In the genomic region with DNA sequence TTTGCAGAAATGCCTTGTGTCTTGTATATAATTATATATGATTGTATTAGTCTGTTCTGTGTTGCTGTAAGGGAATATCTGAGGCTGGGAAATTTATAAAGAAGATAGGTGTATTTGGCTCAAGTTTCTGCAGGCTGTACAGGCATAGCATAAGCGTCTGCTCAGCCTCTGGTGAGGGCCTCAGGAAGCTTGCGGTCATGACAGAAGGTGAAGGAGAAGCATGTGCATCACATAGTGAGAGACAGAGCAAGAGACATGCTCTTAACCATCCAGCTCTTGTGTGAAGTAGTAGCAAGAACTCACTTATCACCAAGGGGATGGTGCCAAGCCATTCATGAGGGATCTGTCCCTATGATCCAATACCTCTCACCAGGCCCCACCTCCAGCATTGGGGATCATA, we compare ENCODE assay signal across 2 cellular contexts.
TF ChIP-seq lines count a peak whose summit lies in the region.

No MANE protein-coding gene starts in this region.

TF ChIP-seq in A549, 52 proteins besides CTCF, POLR2A, EP300 and RAD21:
- no peak for TF ChIP-seq EHF (CRISPR knock-in tag; IDR thresholded peaks at IDR 0.05)
- no peak for TF ChIP-seq ZNF302 (CRISPR knock-in tag; IDR thresholded peaks at IDR 0.05)
- no peak for TF ChIP-seq GATA3 (IDR thresholded peaks at IDR 0.05; ENCODE audit: borderline replicate concordance)
- no peak for TF ChIP-seq BHLHE40 (IDR thresholded peaks at IDR 0.05; ENCODE audit: low read depth, low read length)
- no peak for TF ChIP-seq POLR2AphosphoS2 (conservative IDR thresholded peaks at IDR 0.05; ENCODE audit: low read length)
- no peak for TF ChIP-seq HEYL (CRISPR knock-in tag; IDR thresholded peaks at IDR 0.05)
- TF ChIP-seq HOXB5 (CRISPR knock-in tag; IDR thresholded peaks at IDR 0.05): no peak
- TF ChIP-seq, protein P1, sequence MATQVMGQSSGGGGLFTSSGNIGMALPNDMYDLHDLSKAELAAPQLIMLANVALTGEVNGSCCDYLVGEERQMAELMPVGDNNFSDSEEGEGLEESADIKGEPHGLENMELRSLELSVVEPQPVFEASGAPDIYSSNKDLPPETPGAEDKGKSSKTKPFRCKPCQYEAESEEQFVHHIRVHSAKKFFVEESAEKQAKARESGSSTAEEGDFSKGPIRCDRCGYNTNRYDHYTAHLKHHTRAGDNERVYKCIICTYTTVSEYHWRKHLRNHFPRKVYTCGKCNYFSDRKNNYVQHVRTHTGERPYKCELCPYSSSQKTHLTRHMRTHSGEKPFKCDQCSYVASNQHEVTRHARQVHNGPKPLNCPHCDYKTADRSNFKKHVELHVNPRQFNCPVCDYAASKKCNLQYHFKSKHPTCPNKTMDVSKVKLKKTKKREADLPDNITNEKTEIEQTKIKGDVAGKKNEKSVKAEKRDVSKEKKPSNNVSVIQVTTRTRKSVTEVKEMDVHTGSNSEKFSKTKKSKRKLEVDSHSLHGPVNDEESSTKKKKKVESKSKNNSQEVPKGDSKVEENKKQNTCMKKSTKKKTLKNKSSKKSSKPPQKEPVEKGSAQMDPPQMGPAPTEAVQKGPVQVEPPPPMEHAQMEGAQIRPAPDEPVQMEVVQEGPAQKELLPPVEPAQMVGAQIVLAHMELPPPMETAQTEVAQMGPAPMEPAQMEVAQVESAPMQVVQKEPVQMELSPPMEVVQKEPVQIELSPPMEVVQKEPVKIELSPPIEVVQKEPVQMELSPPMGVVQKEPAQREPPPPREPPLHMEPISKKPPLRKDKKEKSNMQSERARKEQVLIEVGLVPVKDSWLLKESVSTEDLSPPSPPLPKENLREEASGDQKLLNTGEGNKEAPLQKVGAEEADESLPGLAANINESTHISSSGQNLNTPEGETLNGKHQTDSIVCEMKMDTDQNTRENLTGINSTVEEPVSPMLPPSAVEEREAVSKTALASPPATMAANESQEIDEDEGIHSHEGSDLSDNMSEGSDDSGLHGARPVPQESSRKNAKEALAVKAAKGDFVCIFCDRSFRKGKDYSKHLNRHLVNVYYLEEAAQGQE (IDR thresholded peaks at IDR 0.05): no peak
- TF ChIP-seq USF2 (IDR thresholded peaks at IDR 0.05): no peak
- no peak for TF ChIP-seq SMC3 (IDR thresholded peaks at IDR 0.05)
- no peak for TF ChIP-seq PHF8 (IDR thresholded peaks at IDR 0.05; ENCODE audit: borderline replicate concordance, low read depth)
- no peak for TF ChIP-seq KDM5A (IDR thresholded peaks at IDR 0.05)
- TF ChIP-seq, protein P2, sequence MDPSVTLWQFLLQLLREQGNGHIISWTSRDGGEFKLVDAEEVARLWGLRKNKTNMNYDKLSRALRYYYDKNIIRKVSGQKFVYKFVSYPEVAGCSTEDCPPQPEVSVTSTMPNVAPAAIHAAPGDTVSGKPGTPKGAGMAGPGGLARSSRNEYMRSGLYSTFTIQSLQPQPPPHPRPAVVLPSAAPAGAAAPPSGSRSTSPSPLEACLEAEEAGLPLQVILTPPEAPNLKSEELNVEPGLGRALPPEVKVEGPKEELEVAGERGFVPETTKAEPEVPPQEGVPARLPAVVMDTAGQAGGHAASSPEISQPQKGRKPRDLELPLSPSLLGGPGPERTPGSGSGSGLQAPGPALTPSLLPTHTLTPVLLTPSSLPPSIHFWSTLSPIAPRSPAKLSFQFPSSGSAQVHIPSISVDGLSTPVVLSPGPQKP (IDR thresholded peaks at IDR 0.05; ENCODE audit: low read depth, low read length): no peak
- no peak for TF ChIP-seq MAZ (IDR thresholded peaks at IDR 0.05; ENCODE audit: borderline replicate concordance, low read depth, low read length)
- TF ChIP-seq HOXA7 (CRISPR knock-in tag; IDR thresholded peaks at IDR 0.05): no peak

TF ChIP-seq in IMR-90, 13 proteins besides CTCF, POLR2A, EP300 and RAD21:
- TF ChIP-seq CEBPB (IDR thresholded peaks at IDR 0.05; ENCODE audit: low read depth, low read length): no peak
- TF ChIP-seq MAZ (IDR thresholded peaks at IDR 0.05; ENCODE audit: borderline replicate concordance, low read depth, low read length): no peak
- TF ChIP-seq CHD1 (IDR thresholded peaks at IDR 0.05; ENCODE audit: low read depth, low read length): no peak
- TF ChIP-seq MAFK (IDR thresholded peaks at IDR 0.05; ENCODE audit: low read depth, low read length): no peak
- TF ChIP-seq RCOR1 (IDR thresholded peaks at IDR 0.05; ENCODE audit: insufficient replicate concordance, low read length): no peak
- no peak for TF ChIP-seq SMC3 (IDR thresholded peaks at IDR 0.05; ENCODE audit: low read depth, low read length)
- no peak for TF ChIP-seq RFX5 (IDR thresholded peaks at IDR 0.05; ENCODE audit: low read depth, low read length)
- no peak for TF ChIP-seq MXI1 (IDR thresholded peaks at IDR 0.05; ENCODE audit: borderline replicate concordance, low read depth, low read length)
- no peak for TF ChIP-seq FOS (IDR thresholded peaks at IDR 0.05; ENCODE audit: low read depth, low read length)
- TF ChIP-seq USF2 (IDR thresholded peaks at IDR 0.05; ENCODE audit: low read depth, low read length): no peak
